In genomic region chr7:44469461-44469860, GRCh38 we compare ENCODE assay signal across 29 cellular contexts. TPM values are rescaled to one million over a fixed set of nuclear protein-coding genes. Genes with fewer than 3 reads are reported as not detected.
DNase-seq lines count a peak whose midpoint lies in the region; ATAC-seq, FAIRE-seq and TF ChIP-seq lines count a peak whose summit lies in the region.
"Had no signal": no experiment of that assay in that cellular context is flagged by ENCODE, and none has a peak within 500 bp of the region (broad histone marks: within the 10 kb centered on the region; RNA-seq: fewer than 3 reads in every experiment).

No MANE protein-coding gene starts in this region.

- H4K20me1 ChIP-seq in smooth muscle cell (ENCODE audit: low read depth), result peaks cover 99% of the 10 kb centered on the region

- TF ChIP-seq CTCF in smooth muscle cell (IDR thresholded peaks at IDR 0.05; ENCODE audit: borderline replicate concordance, insufficient read depth, poor library complexity, severe bottlenecking) (no peak), mucosa of descending colon (IDR thresholded peaks at IDR 0.05) (no peak), ascending aorta (IDR thresholded peaks at IDR 0.05) (no peak)

- H3K27ac Mint-ChIP-seq in activated naive CD4-positive, alpha-beta T cell treated with anti-CD3 and anti-CD28 coated beads, Interleukin-2, amount 50 U/mL, for 24 hours, result peak overlapping the region; percentile 38
- H3K27ac Mint-ChIP-seq in activated naive CD4-positive, alpha-beta T cell treated with anti-CD3 and anti-CD28 coated beads for 36 hours, result no peak overlapping the region
- H3K27ac Mint-ChIP-seq: activated CD4-positive, alpha-beta T cell treated with anti-CD3 and anti-CD28 coated beads, Interleukin-2, amount 10 ng/mL, durations not matched to agents 24 days and 14 days; B cell; nephron progenitor cell had no signal

- no peaks in the 10 kb centered on the region for H3K9me3 Mint-ChIP-seq in activated naive CD4-positive, alpha-beta T cell treated with anti-CD3 and anti-CD28 coated beads, Interleukin-2, amount 50 U/mL, for 24 hours
- H3K9me3 Mint-ChIP-seq in activated naive CD4-positive, alpha-beta T cell treated with anti-CD3 and anti-CD28 coated beads for 36 hours, result no peaks in the 10 kb centered on the region
- H3K9me3 Mint-ChIP-seq: activated CD4-positive, alpha-beta T cell treated with anti-CD3 and anti-CD28 coated beads, Interleukin-2, amount 10 ng/mL, durations not matched to agents 24 days and 14 days; H9; nephron progenitor cell had no signal

- 78% methylated on average over 2 of the region's 2 CpGs for WGBS in smooth muscle cell (ENCODE audit: low lambda C conversion rate)

- H3K27me3 Mint-ChIP-seq in activated naive CD4-positive, alpha-beta T cell treated with anti-CD3 and anti-CD28 coated beads, Interleukin-2, amount 50 U/mL, for 24 hours, result no peaks in the 10 kb centered on the region
- no peaks in the 10 kb centered on the region for H3K27me3 Mint-ChIP-seq in activated naive CD4-positive, alpha-beta T cell treated with anti-CD3 and anti-CD28 coated beads for 36 hours (ENCODE audit: low read depth)
- H3K27me3 Mint-ChIP-seq: activated CD4-positive, alpha-beta T cell treated with anti-CD3 and anti-CD28 coated beads, Interleukin-2, amount 10 ng/mL, durations not matched to agents 24 days and 14 days; B cell had no signal

- no peak overlapping the region for H2AFZ ChIP-seq in smooth muscle cell (ENCODE audit: low read depth)
- H2AFZ ChIP-seq: parathyroid adenoma had no signal

- H3K4me3 Mint-ChIP-seq in activated naive CD4-positive, alpha-beta T cell treated with anti-CD3 and anti-CD28 coated beads, Interleukin-2, amount 50 U/mL, for 24 hours, result no peak overlapping the region
- no peak overlapping the region for H3K4me3 Mint-ChIP-seq in activated naive CD4-positive, alpha-beta T cell treated with anti-CD3 and anti-CD28 coated beads for 36 hours
- H3K4me3 Mint-ChIP-seq: activated CD4-positive, alpha-beta T cell treated with anti-CD3 and anti-CD28 coated beads, Interleukin-2, amount 10 ng/mL, durations not matched to agents 24 days and 14 days; B cell; H9; nephron progenitor cell had no signal

- H3K4me2 ChIP-seq in smooth muscle cell, result peak overlapping the region; percentile 19
- H3K4me2 ChIP-seq: A549 had no signal

- ATAC-seq in mucosa of descending colon (no peak), GM18498 (IDR thresholded peaks at IDR 0.05; ENCODE audit: unreplicated experiment) (no peak)
- ATAC-seq: A549, body of pancreas, left lobe of liver had no signal

- peaks cover 8% of the 10 kb centered on the region for H3F3A ChIP-seq in smooth muscle cell (ENCODE audit: low read depth)

- peak; percentile 93 for FAIRE-seq in RCC 7860 (lab: Jason Lieb, UNC)
- FAIRE-seq: A549, urothelium cell line had no signal

- peak overlapping the region; percentile 35 for H3K27ac ChIP-seq in smooth muscle cell (ENCODE audit: low read depth)
- H3K27ac ChIP-seq in ascending aorta, result no peak overlapping the region
- H3K27ac ChIP-seq: A549, body of pancreas, colonic mucosa, parathyroid adenoma, suprapubic skin had no signal

- intact Hi-C loops in activated naive CD4-positive, alpha-beta T cell treated with anti-CD3 and anti-CD28 coated beads for 36 hours (cut with micrococcal nuclease), result loop anchor here (10.0 kb wide), 1 partner anchor 345 kb away; the partner anchor contains the start of gene POLD2
- intact Hi-C loops in mucosa of descending colon (cut with DNase I, micrococcal nuclease), result no loop called here
- intact Hi-C loops in ascending aorta (cut with DNase I), result no loop called here

- peaks cover 26% of the 10 kb centered on the region for H3K36me3 Mint-ChIP-seq in activated naive CD4-positive, alpha-beta T cell treated with anti-CD3 and anti-CD28 coated beads, Interleukin-2, amount 50 U/mL, for 24 hours
- peaks cover 28% of the 10 kb centered on the region for H3K36me3 Mint-ChIP-seq in activated naive CD4-positive, alpha-beta T cell treated with anti-CD3 and anti-CD28 coated beads for 36 hours (ENCODE audit: low read depth)

- CTCF ChIA-PET in activated naive CD4-positive, alpha-beta T cell treated with anti-CD3 and anti-CD28 coated beads for 36 hours (lab: Charles Lee), result interaction anchor here (0.6 to 1.1 kb wide), 2 partner anchors 37 to 130 kb away, joined by 3 read pairs; no protein-coding TSS in a partner anchor

- no peak overlapping the region for H3K9ac ChIP-seq in smooth muscle cell (ENCODE audit: low read depth)
- H3K9ac ChIP-seq: parathyroid adenoma had no signal

- H3K79me2 ChIP-seq in smooth muscle cell (ENCODE audit: low read depth), result peaks cover 58% of the 10 kb centered on the region

- no peak for DNase-seq in activated naive CD4-positive, alpha-beta T cell treated with anti-CD3 and anti-CD28 coated beads for 36 hours
- DNase-seq in RCC 7860 (ENCODE audit: low spot score) (peak; percentile 54), kidney glomerular epithelial cell (lab: John Stamatoyannopoulos, UW) (peak; percentile 86), smooth muscle cell (lab: John Stamatoyannopoulos, UW; ENCODE audit: unreplicated experiment) (no peak), mucosa of descending colon (no peak), ascending aorta (ENCODE audit: low spot score in 2 of 2) (no peak)
- DNase-seq: activated CD4-positive, alpha-beta T cell treated with anti-CD3 and anti-CD28 coated beads, Interleukin-2, amount 10 ng/mL, durations not matched to agents 24 days and 14 days; activated effector memory CD4-positive, alpha-beta T cell treated with Interleukin-2 at 50 U/mL for 16 hours; body of pancreas; colonic mucosa; DMS79 treated with DMSO at 0.1 percent for 48 hours; effector memory CD4-positive, alpha-beta T cell; foreskin fibroblast; H9; Kasumi-1; midbrain; NCI-H187; NCI-H69; nephron progenitor cell; stimulated activated CD4-positive, alpha-beta T cell treated with anti-CD3 and anti-CD28 coated beads, Interleukin-1b, Interleukin-23, amount 100 ng/mL, for 48 hours; T-helper 2 cell had no signal

- H3K4me3 ChIP-seq in smooth muscle cell (no peak overlapping the region), mucosa of descending colon (no peak overlapping the region), ascending aorta (no peak overlapping the region)
- H3K4me3 ChIP-seq: A549, body of pancreas, colonic mucosa, suprapubic skin had no signal

- H3K4me1 Mint-ChIP-seq in activated naive CD4-positive, alpha-beta T cell treated with anti-CD3 and anti-CD28 coated beads, Interleukin-2, amount 50 U/mL, for 24 hours, result peaks cover 91% of the 10 kb centered on the region
- H3K4me1 Mint-ChIP-seq in activated naive CD4-positive, alpha-beta T cell treated with anti-CD3 and anti-CD28 coated beads for 36 hours (ENCODE audit: low read depth), result peaks cover 56% of the 10 kb centered on the region
- H3K4me1 Mint-ChIP-seq: H9 had no signal

- H3K36me3 ChIP-seq in smooth muscle cell (ENCODE audit: low read depth) (no peaks in the 10 kb centered on the region), mucosa of descending colon (ENCODE audit: low read depth) (no peaks in the 10 kb centered on the region), ascending aorta (peaks cover 0 to 13% of the 10 kb centered on the region in 2 donors)
- H3K36me3 ChIP-seq: colonic mucosa had no signal

- no peaks in the 10 kb centered on the region for H3K4me1 ChIP-seq in smooth muscle cell (ENCODE audit: low read depth)
- H3K4me1 ChIP-seq in mucosa of descending colon (ENCODE audit: low read depth), result no peaks in the 10 kb centered on the region
- peaks cover 5 to 34% of the 10 kb centered on the region in 2 donors for H3K4me1 ChIP-seq in ascending aorta
- H3K4me1 ChIP-seq: A549, colonic mucosa had no signal

- no peaks in the 10 kb centered on the region for H3K9me3 ChIP-seq in smooth muscle cell (replicated peaks; ENCODE audit: low read depth)
- H3K9me3 ChIP-seq in mucosa of descending colon, result no peaks in the 10 kb centered on the region
- no peaks in the 10 kb centered on the region for H3K9me3 ChIP-seq in ascending aorta
- H3K9me3 ChIP-seq: A549, body of pancreas, colonic mucosa, suprapubic skin had no signal

- H3K27me3 ChIP-seq in smooth muscle cell (ENCODE audit: low read depth) (no peaks in the 10 kb centered on the region), ascending aorta (no peaks in the 10 kb centered on the region)
- H3K27me3 ChIP-seq: body of pancreas, colonic mucosa, suprapubic skin had no signal

RNA-seq across cellular contexts. Expression of gene NUDCD3, which starts 21.0 kb away (rescaled TPM):
- 10 to 100 TPM; 81.1 to 81.8 TPM for total RNA-seq in activated naive CD4-positive, alpha-beta T cell treated with anti-CD3 and anti-CD28 coated beads for 36 hours
- total RNA-seq in smooth muscle cell (27.9 and 32.2 TPM in 2 replicates), mucosa of descending colon (100 to 1,000 TPM in 1 of 3 donors, 10 to 100 TPM in 2; 66.3 to 108 (median 76.0) TPM), ascending aorta (39.3 TPM)
- polyA plus RNA-seq in smooth muscle cell, result 56.3 and 67.5 TPM in 2 replicates

Comparison
In these comparisons a context has a peak if more than half of its experiments do, and no peak if none do; other contexts are left out.
1. DNase-seq: peak in RCC 7860 (single experiment) and kidney glomerular epithelial cell (single experiment); none in activated naive CD4-positive, alpha-beta T cell treated with anti-CD3 and anti-CD28 coated beads for 36 hours (single experiment), smooth muscle cell (single experiment), mucosa of descending colon (0 of 3) and ascending aorta (0 of 2).